Comparison of ENCODE assay signal across 8 cellular contexts in genomic region chr4:38868055-38868965, GRCh38. TPM values are rescaled to one million over a fixed set of nuclear protein-coding genes. Genes with fewer than 3 reads are reported as not detected.
DNase-seq lines count a peak whose midpoint lies in the region; ATAC-seq, FAIRE-seq and TF ChIP-seq lines count a peak whose summit lies in the region.

No MANE protein-coding gene starts in this region.

- ATAC-seq in upper lobe of right lung = peak; percentile 59

- no peaks in the 10 kb centered on the region for H4K20me1 ChIP-seq in MM.1S (ENCODE audit: insufficient read depth, low read length)

- no CpG with 5 or more reads among the region's 30 CpGs for WGBS in mesendoderm (ENCODE audit: extremely low coverage, insufficient coverage, low lambda C conversion rate)

- intact Hi-C loops in upper lobe of right lung (cut with DNase I) = no loop called here

- no peaks in the 10 kb centered on the region for H3K27me3 ChIP-seq in MM.1S (replicated peaks; ENCODE audit: insufficient read depth, low read length)
- H3K27me3 ChIP-seq in duodenal mucosa (ENCODE audit: control insufficient read depth in 1 of 2, insufficient read depth in 2 of 2, low read length in 2 of 2) = no peaks in the 10 kb centered on the region
- H3K27me3 ChIP-seq in mesendoderm (ENCODE audit: insufficient read depth, low read length, poor library complexity) = no peaks in the 10 kb centered on the region
- no peaks in the 10 kb centered on the region for H3K27me3 ChIP-seq in upper lobe of right lung

- no peak overlapping the region for H3K27ac ChIP-seq in MM.1S (ENCODE audit: low read length)
- H3K27ac ChIP-seq in duodenal mucosa (ENCODE audit: low read depth, low read length) = peak overlapping the region; percentile 96
- H3K27ac ChIP-seq in mesendoderm (ENCODE audit: low read depth, low read length) = no peak overlapping the region
- peak overlapping the region; percentile 90 for H3K27ac ChIP-seq in upper lobe of right lung

- H3K18ac ChIP-seq in mesendoderm (ENCODE audit: low read length) = peak overlapping the region; percentile 15

- H3K4me2 ChIP-seq in MM.1S (ENCODE audit: low read depth, low read length) = peak overlapping the region; percentile 98
- peak overlapping the region; percentile 65 for H3K4me2 ChIP-seq in mesendoderm (ENCODE audit: low read length)

- TF ChIP-seq POLR2A in GM12892 (IDR thresholded peaks at IDR 0.05; ENCODE audit: low read depth, low read length) = no peak

- DNase-seq in MM.1S (no peak), mesendoderm (peak; percentile 65), upper lobe of right lung (peak; percentile 75), GM12892 (ENCODE audit: insufficient read length) (no peak), NCI-H2081 (lab: John Stamatoyannopoulos, UW) (no peak), ACHN (no peak)

- peaks cover 4% of the 10 kb centered on the region for H3K4me1 ChIP-seq in MM.1S (ENCODE audit: low read length)
- peaks cover 21 to 36% of the 10 kb centered on the region in 2 donors for H3K4me1 ChIP-seq in duodenal mucosa (ENCODE audit: control insufficient read depth in 1 of 2, insufficient read depth in 2 of 2, low read length in 2 of 2)
- no peaks in the 10 kb centered on the region for H3K4me1 ChIP-seq in mesendoderm (ENCODE audit: control insufficient read depth, low read depth, low read length)
- peaks cover 16% of the 10 kb centered on the region for H3K4me1 ChIP-seq in upper lobe of right lung

- peak overlapping the region; percentile 88 for H3K4ac ChIP-seq in mesendoderm (ENCODE audit: low read depth, low read length)

- TF ChIP-seq CTCF in MM.1S (IDR thresholded peaks at IDR 0.05; ENCODE audit: low read length) (no peak), upper lobe of right lung (IDR thresholded peaks at IDR 0.05) (no peak)

- no peaks in the 10 kb centered on the region for H3K36me3 ChIP-seq in MM.1S (replicated peaks; ENCODE audit: insufficient read depth, low read length)
- peaks cover 6 to 15% of the 10 kb centered on the region in 2 donors for H3K36me3 ChIP-seq in duodenal mucosa (ENCODE audit: control insufficient read depth in 1 of 2, insufficient read depth in 2 of 2, low read length in 2 of 2)
- H3K36me3 ChIP-seq in mesendoderm (ENCODE audit: control insufficient read depth, insufficient read depth, low read length) = peaks cover 2% of the 10 kb centered on the region
- peaks cover 11% of the 10 kb centered on the region for H3K36me3 ChIP-seq in upper lobe of right lung

- peak overlapping the region; percentile 89 for H2AFZ ChIP-seq in MM.1S (ENCODE audit: low read length)

- peak overlapping the region; percentile 48 for H3K23ac ChIP-seq in mesendoderm (ENCODE audit: low read length)

- H3K9ac ChIP-seq in MM.1S (ENCODE audit: low read length) (peak overlapping the region; percentile 75), duodenal mucosa (ENCODE audit: low read depth in 1 of 2, low read length in 2 of 2) (peak overlapping the region; percentile 94 to 98), mesendoderm (ENCODE audit: low read length) (peak overlapping the region; percentile 78)

- peaks cover 3% of the 10 kb centered on the region for H3K79me1 ChIP-seq in mesendoderm (ENCODE audit: low read length)

- peak overlapping the region; percentile 93 for H3K56ac ChIP-seq in mesendoderm (ENCODE audit: low read length)

- H3K9me3 ChIP-seq in MM.1S (replicated peaks; ENCODE audit: insufficient read depth, low read length) = no peaks in the 10 kb centered on the region
- H3K9me3 ChIP-seq in duodenal mucosa (ENCODE audit: control insufficient read depth in 1 of 2, low read length in 2 of 2) = no peaks in the 10 kb centered on the region
- no peaks in the 10 kb centered on the region for H3K9me3 ChIP-seq in upper lobe of right lung

- H3F3A ChIP-seq in MM.1S (ENCODE audit: insufficient read depth, low read length) = no peaks in the 10 kb centered on the region

- H2AK5ac ChIP-seq in mesendoderm (ENCODE audit: low read length) = no peak overlapping the region

- in situ Hi-C loops in ACHN (cut with HindIII; ENCODE audit: low pct_ligation_motif_present, low pct_unique_long_range_greater_than_20kb, low sequenced_read_pairs) = no loop called here

- H2BK5ac ChIP-seq in mesendoderm (ENCODE audit: low read length) = no peak overlapping the region

- FAIRE-seq in GM12892 (lab: Jason Lieb, UNC) = no peak

- H4K8ac ChIP-seq in mesendoderm (ENCODE audit: low read depth, low read length) = no peak overlapping the region

- H4K5ac ChIP-seq in mesendoderm (ENCODE audit: low read length) = no peak overlapping the region

- H2BK120ac ChIP-seq in mesendoderm (ENCODE audit: low read depth, low read length) = no peak overlapping the region

- H3K79me2 ChIP-seq in MM.1S (ENCODE audit: low read length) = no peaks in the 10 kb centered on the region
- no peaks in the 10 kb centered on the region for H3K79me2 ChIP-seq in mesendoderm (ENCODE audit: control insufficient read depth, insufficient read depth, low read length)

- H3K4me3 ChIP-seq in GM08714 (ENCODE audit: low read length) (peak overlapping the region; percentile 62; the same call in 1 of the 2 replicates), MM.1S (ENCODE audit: low read length) (peak overlapping the region; percentile 80), duodenal mucosa (ENCODE audit: low read depth in 1 of 2, low read length in 2 of 2) (peak overlapping the region; percentile 89 to 90), mesendoderm (ENCODE audit: low read length) (peak overlapping the region; percentile 36), upper lobe of right lung (peak overlapping the region; percentile 83)

- no peaks in the 10 kb centered on the region for H3K9me2 ChIP-seq in MM.1S (replicated peaks; ENCODE audit: insufficient read depth, low read length)

- no peak overlapping the region for H2BK15ac ChIP-seq in mesendoderm (replicated peaks; ENCODE audit: low read depth)

RNA-seq across cellular contexts. Expression of gene FAM114A1, which starts 0.7 kb away (rescaled TPM):
- polyA plus RNA-seq in mesendoderm (2013, experiment 1 of 2) = 8.0 TPM
- 9.0 TPM for polyA plus RNA-seq in mesendoderm (2013, experiment 2 of 2)
- 39.8 TPM for total RNA-seq in upper lobe of right lung
- 3.9 TPM for polyA plus RNA-seq in GM12892 (2012; ENCODE audit: missing spikeins)

RNA-seq across cellular contexts. Expression of gene TLR6, which starts 11.7 kb away (rescaled TPM):
- polyA plus RNA-seq in mesendoderm (2013, experiment 1 of 2) = 0.17 TPM
- polyA plus RNA-seq in mesendoderm (2013, experiment 2 of 2) = 0.17 TPM
- 9.6 TPM for total RNA-seq in upper lobe of right lung
- 15.0 TPM for polyA plus RNA-seq in GM12892 (2012; ENCODE audit: missing spikeins)

Comparison
In these comparisons a context has a peak if more than half of its experiments do, and no peak if none do; other contexts are left out.
1. H3K4me3 ChIP-seq: peak in every context shown above with its lines; median percentile 90 in duodenal mucosa; 83 in upper lobe of right lung; 80 in MM.1S; 62 in GM08714; 36 in mesendoderm.
2. DNase-seq: peak in mesendoderm (single experiment) and upper lobe of right lung (single experiment); none in MM.1S (single experiment), GM12892 (single experiment), NCI-H2081 (0 of 2) and ACHN (single experiment).
3. H3K27ac ChIP-seq: peak in duodenal mucosa (single experiment) and upper lobe of right lung (single experiment); none in MM.1S (single experiment) and mesendoderm (single experiment).
4. Peak in every context shown above with its lines, with median percentiles within 50 percentile points of each other: H3K9ac ChIP-seq.